8 cellular contexts compared by ENCODE assay signal in the genomic region with DNA sequence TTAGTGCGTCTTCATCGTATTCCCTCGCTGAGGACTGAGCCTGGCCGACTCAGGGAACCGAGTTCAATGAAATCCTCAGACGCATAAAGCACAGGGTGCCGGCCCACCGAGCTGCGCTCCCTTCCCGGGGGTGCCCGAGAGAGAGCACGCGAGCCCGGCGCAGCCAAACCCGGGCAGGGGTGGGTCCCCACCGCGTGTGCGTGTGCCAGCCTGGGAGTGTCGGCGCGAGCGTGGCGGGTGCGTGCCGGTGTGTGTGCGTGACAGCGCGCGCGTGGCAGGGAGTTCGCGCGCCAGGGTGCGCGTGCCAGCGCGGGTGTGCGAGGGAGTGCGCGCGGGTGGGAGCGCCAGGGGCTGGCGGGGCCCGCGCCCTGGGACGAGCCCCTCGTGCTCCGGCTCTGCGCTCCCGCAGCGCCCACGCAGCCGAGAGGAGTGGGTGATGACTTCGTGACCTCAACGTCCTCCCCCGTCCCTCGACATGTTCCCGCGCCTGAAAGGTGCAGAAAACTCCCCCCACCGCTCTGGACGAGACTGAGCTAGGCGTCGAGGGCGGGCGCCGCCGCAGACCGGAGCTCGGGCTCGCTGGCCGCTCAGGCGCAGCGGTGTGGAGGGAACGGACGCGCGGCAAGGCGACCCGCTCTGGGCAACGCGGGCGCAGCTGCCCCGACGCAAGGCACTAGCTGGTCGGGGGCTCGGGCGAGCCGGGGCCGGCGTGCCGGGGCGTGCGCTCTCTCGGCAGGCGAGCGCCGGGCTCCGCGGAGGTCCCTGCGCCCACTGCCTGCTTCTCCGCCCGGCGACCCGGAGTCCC.
DNase-seq lines count a peak whose midpoint lies in the region; ATAC-seq and TF ChIP-seq lines count a peak whose summit lies in the region.

No MANE protein-coding gene starts in this region.

- WGBS in lung, 2 donors: 0% methylated on average over 74 to 105 of the region's 105 CpGs

- no peaks in the 10 kb centered on the region for H3K9me3 Mint-ChIP-seq in T-helper 1 cell treated with Interleukin-12 subunit alpha and Interleukin-12 subunit beta and Interleukin-4 antibody, amounts not matched to agents 30 μg/mL and 1 μg/mL, for 36 hours

- TF ChIP-seq CTCF in AG04449 (IDR thresholded peaks at IDR 0.05; ENCODE audit: insufficient read depth, low read length, missing control alignments) (no peak), lung (IDR thresholded peaks at IDR 0.05; ENCODE audit: control extremely low read depth, extremely low read depth) (no peak)

- H3K9me3 ChIP-seq in lung (ENCODE audit: control insufficient read depth in 2 of 2, insufficient read depth in 1 of 2, low read length in 1 of 2): no peaks in the 10 kb centered on the region

- peak overlapping the region; percentile 65 for H3K4me3 ChIP-seq in AG04449 (ENCODE audit: low read depth, low read length)
- H3K4me3 ChIP-seq in lung: peak overlapping the region; percentile 52

- H3K4me1 ChIP-seq in lung (ENCODE audit: control insufficient read depth in 2 of 2, insufficient read depth in 2 of 2, low read length in 2 of 2): peaks cover 0 to 9% of the 10 kb centered on the region in 2 donors

- peak overlapping the region; percentile 63 for H3K4me3 Mint-ChIP-seq in T-helper 1 cell treated with Interleukin-12 subunit alpha and Interleukin-12 subunit beta and Interleukin-4 antibody, amounts not matched to agents 30 μg/mL and 1 μg/mL, for 36 hours

- peak overlapping the region in 1 of 2 donors; percentile 92 for H3K27ac ChIP-seq in lung (ENCODE audit: low read depth in 1 of 2, low read length in 1 of 2)

- POLR2A ChIA-PET in AG04449 (lab: Yijun Ruan, JAX): interaction anchor here (0.7 kb wide), 1 partner anchor 11 kb away, joined by 3 read pairs; no protein-coding TSS in a partner anchor

- DNase-seq in AG04449 (ENCODE audit: low read depth, low spot score) (no peak), ecto neural progenitor cell (ENCODE audit: low spot score) (peak; percentile 79), lung (ENCODE audit: low spot score) (peak; percentile 29), epidermal melanocyte (ENCODE audit: insufficient read length, low spot score) (no peak)
- peak; percentile 20 to 22 for DNase-seq in stimulated activated CD8-positive, alpha-beta memory T cell treated with anti-CD3 and anti-CD28 coated beads, Interleukin-2, amount 100 ng/mL, for 48 hours (ENCODE audit: low read depth in 2 of 2)

- H3K27ac Mint-ChIP-seq in T-helper 1 cell treated with Interleukin-12 subunit alpha and Interleukin-12 subunit beta and Interleukin-4 antibody, amounts not matched to agents 30 μg/mL and 1 μg/mL, for 36 hours: no peak overlapping the region

- H3K27me3 Mint-ChIP-seq in T-helper 1 cell treated with Interleukin-12 subunit alpha and Interleukin-12 subunit beta and Interleukin-4 antibody, amounts not matched to agents 30 μg/mL and 1 μg/mL, for 36 hours (ENCODE audit: low read depth): peaks cover 63% of the 10 kb centered on the region

- CTCF ChIA-PET in AG04449 (lab: Yijun Ruan, JAX): no interaction called here

- H3K36me3 ChIP-seq in lung (ENCODE audit: control insufficient read depth in 2 of 2, insufficient read depth in 2 of 2, low read length in 2 of 2): no peaks in the 10 kb centered on the region

- no peaks in the 10 kb centered on the region for H3K27me3 ChIP-seq in lung (ENCODE audit: control insufficient read depth, insufficient read depth)

- ATAC-seq in GM18909 (IDR thresholded peaks at IDR 0.05; ENCODE audit: poor library complexity, unreplicated experiment) (peak; percentile 79), HG03108 (IDR thresholded peaks at IDR 0.05; ENCODE audit: unreplicated experiment) (peak; percentile 66), lung (ENCODE audit: insufficient read depth, low FRiP score) (peak; percentile 37)

- peaks cover 3% of the 10 kb centered on the region for H3K4me1 Mint-ChIP-seq in T-helper 1 cell treated with Interleukin-12 subunit alpha and Interleukin-12 subunit beta and Interleukin-4 antibody, amounts not matched to agents 30 μg/mL and 1 μg/mL, for 36 hours (ENCODE audit: low read depth)

- H3K36me3 Mint-ChIP-seq in T-helper 1 cell treated with Interleukin-12 subunit alpha and Interleukin-12 subunit beta and Interleukin-4 antibody, amounts not matched to agents 30 μg/mL and 1 μg/mL, for 36 hours (ENCODE audit: low read depth): no peaks in the 10 kb centered on the region

Comparison
In these comparisons a context has a peak if more than half of its experiments do, and no peak if none do; other contexts are left out.
1. DNase-seq: peak in ecto neural progenitor cell (single experiment), lung (single experiment) and stimulated activated CD8-positive, alpha-beta memory T cell treated with anti-CD3 and anti-CD28 coated beads, Interleukin-2, amount 100 ng/mL, for 48 hours (2 of 2); none in AG04449 (single experiment) and epidermal melanocyte (single experiment).
2. Peak in every context shown above with its lines, with median percentiles within 50 percentile points of each other: ATAC-seq.